32 cellular contexts compared by ENCODE assay signal in genomic region chr13:94677799-94678198, GRCh38. TPM values are rescaled to one million over a fixed set of nuclear protein-coding genes. Genes with fewer than 3 reads are reported as not detected.
"Had no signal": no experiment of that assay in that cellular context is flagged by ENCODE, and none has a peak within 500 bp of the region (broad histone marks: within the 10 kb centered on the region; RNA-seq: fewer than 3 reads in every experiment).

No MANE protein-coding gene starts in this region.

- H3K27ac Mint-ChIP-seq: nephron; stimulated activated effector memory CD8-positive, alpha-beta T cell treated with anti-CD3 and anti-CD28 coated beads, Interleukin-12 subunit alpha, Interleukin-12 subunit beta, amount 100 ng/mL, for 72 hours had no signal

- DNase-seq: dorsolateral prefrontal cortex; effector CD4-positive, alpha-beta T cell; foreskin fibroblast; gastrocnemius medialis; head of caudate nucleus; left cardiac atrium; left lung; mesenchymal stem cell; midbrain; naive thymus-derived CD4-positive, alpha-beta T cell; nucleus accumbens; stimulated activated CD4-positive, alpha-beta T cell treated with anti-CD3 and anti-CD28 coated beads, Interleukin-12 subunit alpha, Interleukin-12 subunit beta, amount 100 ng/mL, for 4 hours; stimulated activated CD4-positive, alpha-beta T cell treated with anti-CD3 and anti-CD28 coated beads, Interleukin-1b, Interleukin-23, amount 100 ng/mL, for 48 hours; stimulated activated CD4-positive, alpha-beta T cell treated with anti-CD3 and anti-CD28 coated beads, Interleukin-4, amount 100 ng/mL, for 24 hours; stimulated activated naive CD4-positive, alpha-beta T cell treated with Interleukin-2 at 50 U/mL for 16 hours; stomach; thyroid gland; trophoblast cell had no signal

- H3K4me1 ChIP-seq: gastrocnemius medialis, left lung, prostate gland, right atrium auricular region, stomach, thyroid gland, vagina had no signal

- H3K4me1 Mint-ChIP-seq: naive thymus-derived CD4-positive, alpha-beta T cell; nephron; stimulated activated effector memory CD8-positive, alpha-beta T cell treated with anti-CD3 and anti-CD28 coated beads, Interleukin-12 subunit alpha, Interleukin-12 subunit beta, amount 100 ng/mL, for 72 hours had no signal

- H3K27ac ChIP-seq: dorsolateral prefrontal cortex, epithelial cell of prostate, gastrocnemius medialis, left lung, prostate gland, right atrium auricular region, stomach, thyroid gland, vagina had no signal

- H3K4me3 Mint-ChIP-seq: naive thymus-derived CD4-positive, alpha-beta T cell; nephron; stimulated activated effector memory CD8-positive, alpha-beta T cell treated with anti-CD3 and anti-CD28 coated beads, Interleukin-12 subunit alpha, Interleukin-12 subunit beta, amount 100 ng/mL, for 72 hours had no signal

- H3K36me3 Mint-ChIP-seq: naive thymus-derived CD4-positive, alpha-beta T cell; stimulated activated effector memory CD8-positive, alpha-beta T cell treated with anti-CD3 and anti-CD28 coated beads, Interleukin-12 subunit alpha, Interleukin-12 subunit beta, amount 100 ng/mL, for 72 hours had no signal

- H3K4me2 ChIP-seq: smooth muscle cell had no signal

- H3K4me3 ChIP-seq: dorsolateral prefrontal cortex, gastrocnemius medialis, left lung, prostate gland, right atrium auricular region, smooth muscle cell, stomach, thyroid gland, vagina had no signal

- H3K27me3 ChIP-seq: gastrocnemius medialis, right atrium auricular region, thyroid gland, vagina had no signal

- ATAC-seq: esophagus mucosa; gastrocnemius medialis; left cardiac atrium; left lung; naive thymus-derived CD4-positive, alpha-beta T cell; sciatic nerve; stimulated activated effector memory CD8-positive, alpha-beta T cell treated with anti-CD3 and anti-CD28 coated beads, Interleukin-12 subunit alpha, Interleukin-12 subunit beta, amount 100 ng/mL, for 72 hours had no signal

- H3K9me3 ChIP-seq: gastrocnemius medialis, left lung, prostate gland, right atrium auricular region, stomach, thyroid gland, vagina had no signal

- H3K9me3 Mint-ChIP-seq: nephron; stimulated activated effector memory CD8-positive, alpha-beta T cell treated with anti-CD3 and anti-CD28 coated beads, Interleukin-12 subunit alpha, Interleukin-12 subunit beta, amount 100 ng/mL, for 72 hours had no signal

- H3K36me3 ChIP-seq: gastrocnemius medialis, left lung, prostate gland, right atrium auricular region, stomach, thyroid gland, vagina had no signal

RNA-seq across cellular contexts. Expression of gene SOX21, which starts 34.5 kb away (rescaled TPM):
- total RNA-seq: gastrocnemius medialis; glomerular endothelial cell; kidney epithelial cell; left cardiac atrium; naive thymus-derived CD4-positive, alpha-beta T cell; osteocyte; right atrium auricular region; sciatic nerve; smooth muscle cell; subcutaneous adipose tissue; ureter had no signal
